Comparison of ENCODE assay signal across 1 cellular context in genomic region chr2:36770542-36771287, GRCh38.
TF ChIP-seq lines count a peak whose summit lies in the region.

No MANE protein-coding gene starts in this region.

TF ChIP-seq in K562, 482 proteins besides CTCF, POLR2A, EP300 and RAD21 (continued from another document and continues in another):
- TF ChIP-seq HBP1 (CRISPR knock-in tag; IDR thresholded peaks at IDR 0.05), result no peak
- no peak for TF ChIP-seq CXXC5 (CRISPR knock-in tag; IDR thresholded peaks at IDR 0.05)
- no peak for TF ChIP-seq HCFC1 (IDR thresholded peaks at IDR 0.05; ENCODE audit: low read depth, low read length)
- TF ChIP-seq ELF4 (CRISPR knock-in tag; IDR thresholded peaks at IDR 0.05), result no peak
- 0 out of 2 replicates have a peak, but pooled peaks have one; percentile 8 for TF ChIP-seq DEAF1 (CRISPR knock-in tag; IDR thresholded peaks at IDR 0.05)
- no peak for TF ChIP-seq SRF (CRISPR knock-in tag; IDR thresholded peaks at IDR 0.05)
- TF ChIP-seq NFIC (IDR thresholded peaks at IDR 0.05), result no peak
- no peak for TF ChIP-seq U2AF2 (optimal IDR thresholded peaks at IDR 0.05; ENCODE audit: low read depth, low read length)
- no peak for TF ChIP-seq CEBPG (CRISPR knock-in tag; IDR thresholded peaks at IDR 0.05)
- TF ChIP-seq CEBPG (tag; conservative IDR thresholded peaks at IDR 0.05 in 1 of 2, IDR thresholded peaks at IDR 0.05 in 1 of 2), result no peak
- no peak for TF ChIP-seq PHF20 (IDR thresholded peaks at IDR 0.05; ENCODE audit: partially characterized antibody)
- TF ChIP-seq CREB5 (CRISPR knock-in tag; IDR thresholded peaks at IDR 0.05), result no peak
- TF ChIP-seq ELF1 (tag; IDR thresholded peaks at IDR 0.05), result no peak
- no peak for TF ChIP-seq JUNB (CRISPR knock-in tag; conservative IDR thresholded peaks at IDR 0.05)
- TF ChIP-seq ZSCAN29 (IDR thresholded peaks at IDR 0.05), result no peak
- TF ChIP-seq ETV6 (IDR thresholded peaks at IDR 0.05; ENCODE audit: borderline replicate concordance in 1 of 2, low read depth in 2 of 2, low read length in 1 of 2), result no peak
- no peak for TF ChIP-seq ETV6 (CRISPR knock-in tag; IDR thresholded peaks at IDR 0.05; ENCODE audit: borderline replicate concordance)
- peak; percentile 60; the same call in 1 of the 2 replicates for TF ChIP-seq RB1 (IDR thresholded peaks at IDR 0.05; ENCODE audit: low read depth)
- peak; percentile 91 for TF ChIP-seq PRDM10 (IDR thresholded peaks at IDR 0.05; ENCODE audit: partially characterized antibody)
- TF ChIP-seq ARID4B (CRISPR knock-in tag; IDR thresholded peaks at IDR 0.05), result no peak
- no peak for TF ChIP-seq ZNF133 (CRISPR knock-in tag; IDR thresholded peaks at IDR 0.05)
- no peak for TF ChIP-seq SIN3B (IDR thresholded peaks at IDR 0.05; ENCODE audit: low read depth)
- TF ChIP-seq CREM (IDR thresholded peaks at IDR 0.05; ENCODE audit: low read depth), result 0 out of 2 replicates have a peak, but pooled peaks have one; percentile 16
- no peak for TF ChIP-seq ZNF76 (CRISPR knock-in tag; IDR thresholded peaks at IDR 0.05; ENCODE audit: borderline replicate concordance)
- TF ChIP-seq PRPF4 (IDR thresholded peaks at IDR 0.05; ENCODE audit: insufficient read depth, low read depth, low read length, poor library complexity, severe bottlenecking), result no peak
- no peak for TF ChIP-seq ZFP30 (CRISPR knock-in tag; IDR thresholded peaks at IDR 0.05; ENCODE audit: borderline replicate concordance)
- TF ChIP-seq PHF21A (IDR thresholded peaks at IDR 0.05; ENCODE audit: borderline replicate concordance, low read depth), result no peak
- TF ChIP-seq ELF2 (CRISPR knock-in tag; IDR thresholded peaks at IDR 0.05), result no peak
- TF ChIP-seq SRSF1 (IDR thresholded peaks at IDR 0.05; ENCODE audit: low read depth, low read length), result no peak
- TF ChIP-seq ATF7 (IDR thresholded peaks at IDR 0.05), result peak; percentile 45; the same call in 1 of the 2 replicates
- no peak for TF ChIP-seq PTTG1 (tag; IDR thresholded peaks at IDR 0.05; ENCODE audit: low read depth)
- no peak for TF ChIP-seq NFATC3 (IDR thresholded peaks at IDR 0.05)
- no peak for TF ChIP-seq ZBTB49 (CRISPR knock-in tag; IDR thresholded peaks at IDR 0.05; ENCODE audit: borderline replicate concordance)
- no peak for TF ChIP-seq ERF (CRISPR knock-in tag; IDR thresholded peaks at IDR 0.05)
- no peak for TF ChIP-seq MLX (CRISPR knock-in tag; conservative IDR thresholded peaks at IDR 0.05)
- TF ChIP-seq MYNN (IDR thresholded peaks at IDR 0.05), result no peak
- no peak for TF ChIP-seq MYNN (CRISPR knock-in tag; IDR thresholded peaks at IDR 0.05)
- no peak for TF ChIP-seq CREB3L1 (IDR thresholded peaks at IDR 0.05; ENCODE audit: borderline replicate concordance, low read depth)
- no peak for TF ChIP-seq THAP7 (CRISPR knock-in tag; IDR thresholded peaks at IDR 0.05)
- TF ChIP-seq ZNF436 (CRISPR knock-in tag; IDR thresholded peaks at IDR 0.05), result no peak
- TF ChIP-seq ZNF41 (CRISPR knock-in tag; conservative IDR thresholded peaks at IDR 0.05), result no peak
- no peak for TF ChIP-seq ZNF639 (CRISPR knock-in tag; conservative IDR thresholded peaks at IDR 0.05 in 1 of 2, IDR thresholded peaks at IDR 0.05 in 1 of 2)
- TF ChIP-seq SRSF9 (IDR thresholded peaks at IDR 0.05; ENCODE audit: borderline replicate concordance, low read depth, low read length), result no peak
- TF ChIP-seq NCOR1 (IDR thresholded peaks at IDR 0.05), result no peak
- TF ChIP-seq THRAP3 (IDR thresholded peaks at IDR 0.05; ENCODE audit: borderline replicate concordance), result no peak
